In the genomic region with DNA sequence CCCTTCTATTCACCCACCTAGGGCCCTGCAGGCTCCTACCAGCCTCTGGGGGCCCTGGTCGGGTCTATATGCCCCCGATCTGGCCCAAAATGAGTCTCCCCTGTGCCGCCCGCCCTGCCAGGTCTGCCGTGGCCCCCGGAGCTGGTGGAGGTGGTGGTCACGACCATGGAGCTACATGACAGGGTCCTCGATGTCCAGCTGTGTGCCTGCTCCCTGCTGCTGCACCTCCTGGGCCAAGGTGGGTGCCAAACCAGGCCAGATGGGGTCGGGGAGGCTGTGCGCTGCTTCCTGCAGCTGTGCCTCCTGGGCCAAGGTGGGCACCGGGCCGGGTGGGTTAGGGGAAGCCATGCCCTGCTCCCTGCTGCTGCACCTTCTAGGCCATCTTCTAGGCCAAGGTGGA, we compare ENCODE assay signal across 13 cellular contexts. TPM values are rescaled to one million over a fixed set of nuclear protein-coding genes. Genes with fewer than 3 reads are reported as not detected.
A peak's percentile ranks its signal among the peaks of the same experiment; 100 is the strongest.
DNase-seq lines count a peak whose midpoint lies in the region; ATAC-seq lines count a peak whose summit lies in the region.
"Had no signal": no experiment of that assay in that cellular context is flagged by ENCODE, and none has a peak within 500 bp of the region (broad histone marks: within the 10 kb centered on the region; RNA-seq: fewer than 3 reads in every experiment).

No MANE protein-coding gene starts in this region.

- ATAC-seq in HG03460 (IDR thresholded peaks at IDR 0.05; ENCODE audit: unreplicated experiment) = no peak
- ATAC-seq: GM23338 had no signal

- H3K36me3 ChIP-seq in H7 (replicated peaks; ENCODE audit: control insufficient read depth, insufficient read depth, low read length) (peaks cover 3% of the 10 kb centered on the region), endocrine pancreas (ENCODE audit: control insufficient read depth, insufficient read depth, low read length) (no peaks in the 10 kb centered on the region)

- DNase-seq in H7 = peak; percentile 46
- DNase-seq in HT-29 (ENCODE audit: low spot score) = no peak
- DNase-seq: BE2C; CD4-positive, CD25-positive, alpha-beta regulatory T cell; COR-L47; KG1; NCI-H1694 treated with DMSO at 0.1 percent for 48 hours; Peyer's patch; Right ventricle myocardium superior had no signal

- H3K4me1 ChIP-seq in endocrine pancreas (ENCODE audit: control insufficient read depth, insufficient read depth, low read length) = no peaks in the 10 kb centered on the region
- H3K4me1 ChIP-seq: BE2C, Peyer's patch had no signal

- H3K4me3 ChIP-seq in H7 (ENCODE audit: insufficient read depth, low read depth, low read length) = no peak overlapping the region
- H3K4me3 ChIP-seq in endocrine pancreas (ENCODE audit: control insufficient read depth, insufficient read depth, low read length) = no peak overlapping the region
- H3K4me3 ChIP-seq: GM23338, Peyer's patch, SK-N-MC had no signal

- H3K27me3 ChIP-seq in H7 (ENCODE audit: control insufficient read depth, insufficient read depth, low read length) (no peaks in the 10 kb centered on the region), endocrine pancreas (ENCODE audit: control insufficient read depth, insufficient read depth, low read length) (no peaks in the 10 kb centered on the region)
- H3K27me3 ChIP-seq: BE2C, Peyer's patch had no signal

- H3K9me3 ChIP-seq in endocrine pancreas (ENCODE audit: control insufficient read depth, low read length) = no peaks in the 10 kb centered on the region
- H3K9me3 ChIP-seq: BE2C, Peyer's patch had no signal

- H3K9ac ChIP-seq in endocrine pancreas (ENCODE audit: control insufficient read depth, insufficient read depth, low read length) = peak overlapping the region; percentile 10

RNA-seq across cellular contexts. Expression of a gene that starts 17.5 kb away (rescaled TPM):
- 28.5 and 33.5 TPM in 2 replicates for total RNA-seq in H7 (2014; rRNA removed; shearing (Covaris generic))
- 30.7 and 32.3 TPM in 2 replicates for total RNA-seq in HT-29 (2014; rRNA removed; shearing (Covaris generic))

RNA-seq across cellular contexts. Expression of a gene that starts 21.9 kb away (rescaled TPM):
- total RNA-seq in H7 (2014; rRNA removed; shearing (Covaris generic)) = 2.8 and 5.5 TPM in 2 replicates
- total RNA-seq in HT-29 (2014; rRNA removed; shearing (Covaris generic)) = 0.39 and 1.0 TPM in 2 replicates

RNA-seq across cellular contexts. Expression of a gene that starts 24.1 kb away (rescaled TPM):
- total RNA-seq in H7 (2014; rRNA removed; shearing (Covaris generic)) = 0.17 and 0.41 TPM in 2 replicates
- total RNA-seq in HT-29 (2014; rRNA removed; shearing (Covaris generic)) = not detected in 2 replicates
- total RNA-seq: GM23338 had no signal

RNA-seq across cellular contexts. Expression of a gene that starts 24.4 kb away (rescaled TPM):
- total RNA-seq in H7 (2014; rRNA removed; shearing (Covaris generic)) = 174 and 181 TPM in 2 replicates
- total RNA-seq in HT-29 (2014; rRNA removed; shearing (Covaris generic)) = 297 and 299 TPM in 2 replicates

RNA-seq across cellular contexts. Expression of a gene that starts 43.9 kb away (rescaled TPM):
- 25.8 and 28.1 TPM in 2 replicates for total RNA-seq in H7 (2014; rRNA removed; shearing (Covaris generic))
- total RNA-seq in HT-29 (2014; rRNA removed; shearing (Covaris generic)) = 94.2 and 135 TPM in 2 replicates
